In the genomic region with DNA sequence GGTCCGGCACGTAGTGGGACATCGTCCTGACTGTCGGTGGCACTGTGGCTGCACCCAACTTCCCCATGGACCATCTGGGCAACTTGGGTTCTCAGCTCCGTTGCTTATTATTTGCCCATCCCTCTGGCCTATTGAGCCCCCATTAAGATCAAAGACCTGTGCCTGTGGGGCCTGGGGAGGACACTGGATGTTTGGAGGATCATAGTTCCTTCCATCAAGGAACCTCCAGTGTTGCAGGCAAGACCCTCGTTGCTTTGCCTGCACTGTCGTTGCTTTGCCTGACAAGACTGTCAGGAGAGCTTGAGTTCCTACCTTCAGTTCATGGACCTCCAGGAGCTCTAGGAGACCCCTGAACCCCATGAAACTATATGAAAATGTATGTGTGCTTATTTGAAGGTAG, we compare ENCODE assay signal across 1 cellular context.
TF ChIP-seq lines count a peak whose summit lies in the region.

No MANE protein-coding gene starts in this region.

TF ChIP-seq in A549, 52 proteins besides CTCF, POLR2A, EP300 and RAD21 (continued from another document):
- TF ChIP-seq, protein P1, sequence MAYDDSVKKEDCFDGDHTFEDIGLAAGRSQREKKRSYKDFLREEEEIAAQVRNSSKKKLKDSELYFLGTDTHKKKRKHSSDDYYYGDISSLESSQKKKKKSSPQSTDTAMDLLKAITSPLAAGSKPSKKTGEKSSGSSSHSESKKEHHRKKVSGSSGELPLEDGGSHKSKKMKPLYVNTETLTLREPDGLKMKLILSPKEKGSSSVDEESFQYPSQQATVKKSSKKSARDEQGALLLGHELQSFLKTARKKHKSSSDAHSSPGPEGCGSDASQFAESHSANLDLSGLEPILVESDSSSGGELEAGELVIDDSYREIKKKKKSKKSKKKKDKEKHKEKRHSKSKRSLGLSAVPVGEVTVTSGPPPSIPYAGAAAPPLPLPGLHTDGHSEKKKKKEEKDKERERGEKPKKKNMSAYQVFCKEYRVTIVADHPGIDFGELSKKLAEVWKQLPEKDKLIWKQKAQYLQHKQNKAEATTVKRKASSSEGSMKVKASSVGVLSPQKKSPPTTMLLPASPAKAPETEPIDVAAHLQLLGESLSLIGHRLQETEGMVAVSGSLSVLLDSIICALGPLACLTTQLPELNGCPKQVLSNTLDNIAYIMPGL (CRISPR knock-in tag; IDR thresholded peaks at IDR 0.05; ENCODE audit: borderline replicate concordance) = no peak
TF ChIP-seq in A549: peak in this region for 0.
